In the genomic region with DNA sequence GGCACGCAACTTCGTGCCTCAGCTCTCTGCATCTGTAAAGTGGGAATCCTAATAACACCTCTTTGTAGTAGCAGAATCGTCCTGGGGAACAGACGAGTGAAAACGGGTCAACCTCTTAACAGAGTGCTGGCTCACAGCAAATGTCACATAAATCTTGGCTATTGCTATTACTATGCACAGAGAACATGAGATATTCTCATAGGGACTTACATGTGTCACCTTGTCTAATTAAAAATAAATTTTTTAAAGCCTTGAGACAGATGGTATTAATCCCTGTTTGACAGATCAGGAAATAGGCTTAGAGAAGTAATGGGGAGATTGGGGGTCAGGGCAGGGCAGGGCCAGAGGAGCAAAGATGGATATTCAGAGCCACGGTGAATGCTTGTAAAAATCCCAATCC, we compare ENCODE assay signal across 30 cellular contexts.
"Had no signal": no experiment of that assay in that cellular context is flagged by ENCODE, and none has a peak within 500 bp of the region (broad histone marks: within the 10 kb centered on the region; RNA-seq: fewer than 3 reads in every experiment).

No MANE protein-coding gene starts in this region.

- H3K36me3 ChIP-seq: ascending aorta, breast epithelium, cardiac muscle cell had no signal

- H3K4me3 ChIP-seq: ascending aorta, breast epithelium, cardiac muscle cell, coronary artery, dorsolateral prefrontal cortex had no signal

- H3K9me3 ChIP-seq: ascending aorta, breast epithelium had no signal

- FAIRE-seq: frontal cortex had no signal

- DNase-seq: activated CD4-positive, alpha-beta memory T cell treated with anti-CD3 and anti-CD28 coated beads, Interleukin-2, amount 10 ng/mL, durations not matched to agents 7 days and 5 days; activated CD4-positive, alpha-beta T cell treated with anti-CD3 and anti-CD28 coated beads for 1 hour; activated CD4-positive, alpha-beta T cell treated with anti-CD3 and anti-CD28 coated beads for 4 hours; activated CD4-positive, alpha-beta T cell treated with anti-CD3 and anti-CD28 coated beads, Interleukin-2, amount 10 ng/mL, durations not matched to agents 7 days and 5 days; activated CD4-positive, alpha-beta T cell treated with anti-CD3 and anti-CD28 coated beads, Interleukin-2, amount 50 U/mL, for 4 hours; activated CD8-positive, alpha-beta memory T cell treated with anti-CD3 and anti-CD28 coated beads, Interleukin-2, amount 50 U/mL, for 48 hours; activated gamma-delta T cell; activated naive CD4-positive, alpha-beta T cell; activated naive CD4-positive, alpha-beta T cell treated with anti-CD3 and anti-CD28 coated beads, Interleukin-2, amount 10 ng/mL, durations not matched to agents 7 days and 5 days; activated naive CD8-positive, alpha-beta T cell treated with anti-CD3 and anti-CD28 coated beads, Interleukin-2, amount 10 ng/mL, durations not matched to agents 7 days and 5 days; activated T-cell treated with anti-CD3 and anti-CD28 coated beads for 4 hours; activated T-cell treated with anti-CD3 and anti-CD28 coated beads, Interleukin-2, amount 50 U/mL, for 24 hours; activated T-cell treated with anti-CD3 and anti-CD28 coated beads, Interleukin-2, amount 50 U/mL, for 72 hours; central memory CD4-positive, alpha-beta T cell; cerebellar nuclear complex; dorsolateral prefrontal cortex; effector memory CD4-positive, alpha-beta T cell; endodermal cell; foreskin fibroblast; head of caudate nucleus; T-helper 2 cell had no signal

- H3K4me1 Mint-ChIP-seq: activated CD4-positive, alpha-beta memory T cell treated with anti-CD3 and anti-CD28 coated beads, Interleukin-2, amount 10 ng/mL, durations not matched to agents 7 days and 5 days; activated CD4-positive, alpha-beta T cell treated with anti-CD3 and anti-CD28 coated beads, Interleukin-2, amount 10 ng/mL, durations not matched to agents 7 days and 5 days; activated naive CD4-positive, alpha-beta T cell treated with anti-CD3 and anti-CD28 coated beads, Interleukin-2, amount 10 ng/mL, durations not matched to agents 7 days and 5 days; activated naive CD8-positive, alpha-beta T cell treated with anti-CD3 and anti-CD28 coated beads, Interleukin-2, amount 10 ng/mL, durations not matched to agents 7 days and 5 days; endodermal cell; WTC11 had no signal

- H3K4me3 Mint-ChIP-seq: activated CD4-positive, alpha-beta memory T cell treated with anti-CD3 and anti-CD28 coated beads, Interleukin-2, amount 10 ng/mL, durations not matched to agents 7 days and 5 days; activated CD4-positive, alpha-beta T cell treated with anti-CD3 and anti-CD28 coated beads, Interleukin-2, amount 10 ng/mL, durations not matched to agents 7 days and 5 days; activated naive CD4-positive, alpha-beta T cell treated with anti-CD3 and anti-CD28 coated beads, Interleukin-2, amount 10 ng/mL, durations not matched to agents 7 days and 5 days; activated naive CD8-positive, alpha-beta T cell treated with anti-CD3 and anti-CD28 coated beads, Interleukin-2, amount 10 ng/mL, durations not matched to agents 7 days and 5 days; activated T-cell treated with anti-CD3 and anti-CD28 coated beads, Interleukin-2, amount 50 U/mL, for 24 hours; activated T-cell treated with anti-CD3 and anti-CD28 coated beads, Interleukin-2, amount 50 U/mL, for 72 hours; brain; dendritic cell treated with granulocyte-macrophage colony-stimulating factor and Interleukin-4, amounts not matched to agents 40 ng/mL and 50 ng/mL, for 4 days; endodermal cell; WTC11 had no signal

- H3K9me3 Mint-ChIP-seq: activated CD4-positive, alpha-beta memory T cell treated with anti-CD3 and anti-CD28 coated beads, Interleukin-2, amount 10 ng/mL, durations not matched to agents 7 days and 5 days; activated CD4-positive, alpha-beta T cell treated with anti-CD3 and anti-CD28 coated beads, Interleukin-2, amount 10 ng/mL, durations not matched to agents 7 days and 5 days; activated naive CD4-positive, alpha-beta T cell treated with anti-CD3 and anti-CD28 coated beads, Interleukin-2, amount 10 ng/mL, durations not matched to agents 7 days and 5 days; activated naive CD4-positive, alpha-beta T cell treated with anti-CD3 and anti-CD28 coated beads, Interleukin-2, amount 50 U/mL, for 72 hours; activated naive CD8-positive, alpha-beta T cell treated with anti-CD3 and anti-CD28 coated beads, Interleukin-2, amount 10 ng/mL, durations not matched to agents 7 days and 5 days; activated T-cell treated with anti-CD3 and anti-CD28 coated beads, Interleukin-2, amount 50 U/mL, for 24 hours; activated T-cell treated with anti-CD3 and anti-CD28 coated beads, Interleukin-2, amount 50 U/mL, for 72 hours; dendritic cell treated with granulocyte-macrophage colony-stimulating factor and Interleukin-4, amounts not matched to agents 40 ng/mL and 50 ng/mL, for 4 days had no signal

- H3K27ac Mint-ChIP-seq: activated CD4-positive, alpha-beta memory T cell treated with anti-CD3 and anti-CD28 coated beads, Interleukin-2, amount 10 ng/mL, durations not matched to agents 7 days and 5 days; activated CD4-positive, alpha-beta T cell treated with anti-CD3 and anti-CD28 coated beads, Interleukin-2, amount 10 ng/mL, durations not matched to agents 7 days and 5 days; activated naive CD4-positive, alpha-beta T cell treated with anti-CD3 and anti-CD28 coated beads, Interleukin-2, amount 10 ng/mL, durations not matched to agents 7 days and 5 days; activated naive CD4-positive, alpha-beta T cell treated with anti-CD3 and anti-CD28 coated beads, Interleukin-2, amount 50 U/mL, for 72 hours; activated naive CD8-positive, alpha-beta T cell treated with anti-CD3 and anti-CD28 coated beads, Interleukin-2, amount 10 ng/mL, durations not matched to agents 7 days and 5 days; activated T-cell treated with anti-CD3 and anti-CD28 coated beads, Interleukin-2, amount 50 U/mL, for 24 hours; activated T-cell treated with anti-CD3 and anti-CD28 coated beads, Interleukin-2, amount 50 U/mL, for 72 hours; dendritic cell treated with granulocyte-macrophage colony-stimulating factor and Interleukin-4, amounts not matched to agents 40 ng/mL and 50 ng/mL, for 4 days; endodermal cell; WTC11 had no signal

- H3K4me1 ChIP-seq: ascending aorta, breast epithelium had no signal

- H3K27me3 ChIP-seq: ascending aorta, dorsolateral prefrontal cortex had no signal

- H3K27me3 Mint-ChIP-seq: activated CD4-positive, alpha-beta T cell treated with anti-CD3 and anti-CD28 coated beads, Interleukin-2, amount 10 ng/mL, durations not matched to agents 7 days and 5 days; activated naive CD8-positive, alpha-beta T cell treated with anti-CD3 and anti-CD28 coated beads, Interleukin-2, amount 10 ng/mL, durations not matched to agents 7 days and 5 days; activated T-cell treated with anti-CD3 and anti-CD28 coated beads, Interleukin-2, amount 50 U/mL, for 24 hours; dendritic cell treated with granulocyte-macrophage colony-stimulating factor and Interleukin-4, amounts not matched to agents 40 ng/mL and 50 ng/mL, for 4 days had no signal

- H3K27ac ChIP-seq: ascending aorta, breast epithelium, cardiac muscle cell, coronary artery, dorsolateral prefrontal cortex had no signal

- H3K36me3 Mint-ChIP-seq: activated naive CD4-positive, alpha-beta T cell treated with anti-CD3 and anti-CD28 coated beads, Interleukin-2, amount 10 ng/mL, durations not matched to agents 7 days and 5 days; activated naive CD4-positive, alpha-beta T cell treated with anti-CD3 and anti-CD28 coated beads, Interleukin-2, amount 50 U/mL, for 72 hours; activated naive CD8-positive, alpha-beta T cell treated with anti-CD3 and anti-CD28 coated beads, Interleukin-2, amount 10 ng/mL, durations not matched to agents 7 days and 5 days; brain; WTC11 had no signal
